8 cellular contexts compared by ENCODE assay signal in genomic region chr10:102113956-102114857, GRCh38. TPM values are rescaled to one million over a fixed set of nuclear protein-coding genes. Genes with fewer than 3 reads are reported as not detected.
DNase-seq lines count a peak whose midpoint lies in the region; ATAC-seq, FAIRE-seq and TF ChIP-seq lines count a peak whose summit lies in the region.

No MANE protein-coding gene starts in this region.

- peaks cover 18% of the 10 kb centered on the region for H3K36me3 Mint-ChIP-seq in activated CD8-positive, alpha-beta memory T cell treated with anti-CD3 and anti-CD28 coated beads, Interleukin-2, amount 10 ng/mL, durations not matched to agents 7 days and 5 days

- H3K9me3 ChIP-seq in trophoblast cell (ENCODE audit: insufficient read depth, low read depth, low read length), result no peaks in the 10 kb centered on the region

- H4K8ac ChIP-seq in trophoblast cell (ENCODE audit: low read depth, low read length), result peak overlapping the region; percentile 56

- POLR2A ChIA-PET in HEK293T (lab: Yijun Ruan, JAX), result interaction anchor here (1.0 to 2.2 kb wide), 7 partner anchors 9 to 59 kb away, joined by 5 to 15 read pairs (median 6); partner anchors contain the start of genes ARMH3 and PPRC1

- no peaks in the 10 kb centered on the region for H3K9me3 Mint-ChIP-seq in activated CD8-positive, alpha-beta memory T cell treated with anti-CD3 and anti-CD28 coated beads, Interleukin-2, amount 10 ng/mL, durations not matched to agents 7 days and 5 days (ENCODE audit: low read depth)

- ATAC-seq in Right ventricle myocardium inferior, result no peak
- ATAC-seq in HG03354 (IDR thresholded peaks at IDR 0.05; ENCODE audit: poor library complexity, severe bottlenecking, unreplicated experiment), result peak; percentile 22
- ATAC-seq in activated CD8-positive, alpha-beta memory T cell treated with anti-CD3 and anti-CD28 coated beads, Interleukin-2, amount 10 ng/mL, durations not matched to agents 7 days and 5 days, result peak; percentile 17

- peak overlapping the region; percentile 2 for H2BK12ac ChIP-seq in trophoblast cell (ENCODE audit: low read length)

- no peaks in the 10 kb centered on the region for H3K27me3 ChIP-seq in trophoblast cell (ENCODE audit: insufficient read depth, low read length)

- no peak overlapping the region for H3K23ac ChIP-seq in trophoblast cell (ENCODE audit: low read length)

- WGBS in trophoblast cell (ENCODE audit: extremely low coverage, insufficient coverage, insufficient read length), result no CpG with 5 or more reads among the region's 45 CpGs

- peak overlapping the region; percentile 43 for H4K12ac ChIP-seq in trophoblast cell (ENCODE audit: low read depth, low read length)

- DNase-seq in Right ventricle myocardium inferior (ENCODE audit: missing footprints), result peak; percentile 73
- no peak for DNase-seq in cardiac septum (ENCODE audit: low spot score)
- peak; percentile 47 for DNase-seq in activated CD8-positive, alpha-beta memory T cell treated with anti-CD3 and anti-CD28 coated beads, Interleukin-2, amount 10 ng/mL, durations not matched to agents 7 days and 5 days
- peak; percentile 36 for DNase-seq in glomerular visceral epithelial cell (ENCODE audit: extremely low spot score)
- DNase-seq in trophoblast cell, result no peak
- DNase-seq in H54 (ENCODE audit: insufficient read length, low spot score), result no peak
- DNase-seq in HEK293T (ENCODE audit: extremely low spot score), result no peak

- peaks cover 26 to 27% of the 10 kb centered on the region in 2 experiments for H3K36me3 ChIP-seq in trophoblast cell (ENCODE audit: control insufficient read depth in 1 of 2, insufficient read depth in 2 of 2, low read length in 2 of 2)

- H3K4me2 ChIP-seq in trophoblast cell (ENCODE audit: low read length), result peak overlapping the region; percentile 93

- peak overlapping the region; percentile 97 for H3K9ac ChIP-seq in trophoblast cell (ENCODE audit: low read length)

- peak overlapping the region; percentile 69 for H3K14ac ChIP-seq in trophoblast cell (ENCODE audit: low read length)

- peak overlapping the region; percentile 78 for H4K91ac ChIP-seq in trophoblast cell (ENCODE audit: low read depth, low read length)

- H3K27ac Mint-ChIP-seq in activated CD8-positive, alpha-beta memory T cell treated with anti-CD3 and anti-CD28 coated beads, Interleukin-2, amount 10 ng/mL, durations not matched to agents 7 days and 5 days, result peak overlapping the region; percentile 91

- H2AK5ac ChIP-seq in trophoblast cell (ENCODE audit: low read length), result peak overlapping the region; percentile 51

- no peak for TF ChIP-seq POLR2A in H54 (IDR thresholded peaks at IDR 0.05; ENCODE audit: low read depth, low read length)

- intact Hi-C loops in Right ventricle myocardium inferior (cut with DNase I) (no loop called here), cardiac septum (cut with DNase I) (loop anchor here (2.0 kb wide), 2 partner anchors 49 to 57 kb away; partner anchors contain the start of genes ARMH3 and HPS6)

- H3K4me1 Mint-ChIP-seq in activated CD8-positive, alpha-beta memory T cell treated with anti-CD3 and anti-CD28 coated beads, Interleukin-2, amount 10 ng/mL, durations not matched to agents 7 days and 5 days, result peaks cover 58% of the 10 kb centered on the region

- H3K79me1 ChIP-seq in trophoblast cell (ENCODE audit: low read length), result peaks cover 23% of the 10 kb centered on the region

- H2BK5ac ChIP-seq in trophoblast cell (ENCODE audit: low read depth, low read length, poor library complexity), result peak overlapping the region; percentile 42

- no peak for FAIRE-seq in H54 (lab: Jason Lieb, UNC)

- peak overlapping the region; percentile 83 for H3K18ac ChIP-seq in trophoblast cell (ENCODE audit: low read length)

- CTCF ChIA-PET in activated CD8-positive, alpha-beta memory T cell treated with anti-CD3 and anti-CD28 coated beads, Interleukin-2, amount 10 ng/mL, durations not matched to agents 7 days and 5 days (lab: Charles Lee), result interaction anchor here (0.7 to 3.7 kb wide), 13 partner anchors 8 to 299 kb away, joined by 3 to 11 read pairs (median 6); partner anchors contain the start of genes GBF1 and PPRC1
- CTCF ChIA-PET in HEK293T (lab: Yijun Ruan, JAX), result interaction anchor here (0.9 to 1.3 kb wide), 2 partner anchors 13 to 41 kb away, joined by 3 to 4 read pairs; no protein-coding TSS in a partner anchor

- peak overlapping the region; percentile 39 for H3K27ac ChIP-seq in trophoblast cell (ENCODE audit: low read depth, low read length)

- H3K4me1 ChIP-seq in trophoblast cell (ENCODE audit: control insufficient read depth in 1 of 2, insufficient read depth in 2 of 2, low read length in 2 of 2), result peaks cover 38 to 47% of the 10 kb centered on the region in 2 experiments

- H3K4ac ChIP-seq in trophoblast cell (ENCODE audit: low read depth, low read length), result peak overlapping the region; percentile 95

- peak overlapping the region; percentile 93 for H3K4me3 ChIP-seq in trophoblast cell (ENCODE audit: low read depth, low read length)

- H3K27me3 Mint-ChIP-seq in activated CD8-positive, alpha-beta memory T cell treated with anti-CD3 and anti-CD28 coated beads, Interleukin-2, amount 10 ng/mL, durations not matched to agents 7 days and 5 days, result no peaks in the 10 kb centered on the region

- H2BK120ac ChIP-seq in trophoblast cell (ENCODE audit: insufficient read depth, low read length, poor library complexity), result peak overlapping the region; percentile 37

- H3K4me3 Mint-ChIP-seq in activated CD8-positive, alpha-beta memory T cell treated with anti-CD3 and anti-CD28 coated beads, Interleukin-2, amount 10 ng/mL, durations not matched to agents 7 days and 5 days, result peak overlapping the region; percentile 91

- peaks cover 46% of the 10 kb centered on the region for H3K79me2 ChIP-seq in trophoblast cell (ENCODE audit: control insufficient read depth, insufficient read depth, low read length, poor library complexity)

- peak overlapping the region; percentile 37 for H2AFZ ChIP-seq in trophoblast cell (ENCODE audit: insufficient read depth, low read length, poor library complexity)

TF ChIP-seq in HEK293T, 16 proteins besides CTCF, POLR2A, EP300 and RAD21:
- TF ChIP-seq BHLHE40 (IDR thresholded peaks at IDR 0.05; ENCODE audit: borderline replicate concordance), result no peak
- no peak for TF ChIP-seq SP1 (IDR thresholded peaks at IDR 0.05)
- no peak for TF ChIP-seq SUZ12 (IDR thresholded peaks at IDR 0.05)
- no peak for TF ChIP-seq FOXK2 (IDR thresholded peaks at IDR 0.05)
- TF ChIP-seq NFRKB (IDR thresholded peaks at IDR 0.05), result no peak
- no peak for TF ChIP-seq CTBP1 (IDR thresholded peaks at IDR 0.05; ENCODE audit: borderline replicate concordance)
- TF ChIP-seq FOXA1 (IDR thresholded peaks at IDR 0.05), result no peak
- TF ChIP-seq TARDBP (IDR thresholded peaks at IDR 0.05), result no peak
- TF ChIP-seq ZNF384 (IDR thresholded peaks at IDR 0.05), result no peak
- no peak for TF ChIP-seq FOXM1 (IDR thresholded peaks at IDR 0.05; ENCODE audit: borderline replicate concordance)
- no peak for TF ChIP-seq ELF4 (IDR thresholded peaks at IDR 0.05)
- TF ChIP-seq L3MBTL2 (conservative IDR thresholded peaks at IDR 0.05), result no peak
- no peak for TF ChIP-seq HDGF (IDR thresholded peaks at IDR 0.05; ENCODE audit: borderline replicate concordance)

RNA-seq across cellular contexts. Expression of gene LDB1, which starts 6.0 kb away (rescaled TPM):
- total RNA-seq in Right ventricle myocardium inferior (56.5 TPM), cardiac septum (53.6 TPM)
- 10 to 100 TPM; 83.5 to 84.3 TPM for total RNA-seq in activated CD8-positive, alpha-beta memory T cell treated with anti-CD3 and anti-CD28 coated beads, Interleukin-2, amount 10 ng/mL, durations not matched to agents 7 days and 5 days
- polyA plus RNA-seq in trophoblast cell (2013), result 69.8 and 70.9 TPM in 2 replicates

RNA-seq across cellular contexts. Expression of gene PPRC1, which starts 18.6 kb away (rescaled TPM):
- total RNA-seq in Right ventricle myocardium inferior (14.3 TPM), cardiac septum (23.8 TPM)
- 10 to 100 TPM; 57.9 to 79.0 TPM for total RNA-seq in activated CD8-positive, alpha-beta memory T cell treated with anti-CD3 and anti-CD28 coated beads, Interleukin-2, amount 10 ng/mL, durations not matched to agents 7 days and 5 days
- 41.1 and 41.5 TPM in 2 replicates for polyA plus RNA-seq in trophoblast cell (2013)

RNA-seq across cellular contexts. Expression of gene NOLC1, which starts 38.0 kb away (rescaled TPM):
- total RNA-seq in Right ventricle myocardium inferior (25.8 TPM), cardiac septum (26.2 TPM)
- total RNA-seq in activated CD8-positive, alpha-beta memory T cell treated with anti-CD3 and anti-CD28 coated beads, Interleukin-2, amount 10 ng/mL, durations not matched to agents 7 days and 5 days, result 100 to 1,000 TPM; 107 to 149 TPM
- polyA plus RNA-seq in trophoblast cell (2013), result 106 and 114 TPM in 2 replicates

RNA-seq across cellular contexts. Expression of gene HPS6, which starts 49.1 kb away (rescaled TPM):
- total RNA-seq in Right ventricle myocardium inferior (11.0 TPM), cardiac septum (12.1 TPM)
- 10 to 100 TPM; 26.1 to 29.6 TPM for total RNA-seq in activated CD8-positive, alpha-beta memory T cell treated with anti-CD3 and anti-CD28 coated beads, Interleukin-2, amount 10 ng/mL, durations not matched to agents 7 days and 5 days
- 9.0 and 9.4 TPM in 2 replicates for polyA plus RNA-seq in trophoblast cell (2013)

RNA-seq across cellular contexts. Expression of gene ARMH3, which starts 58.2 kb away (rescaled TPM):
- total RNA-seq in Right ventricle myocardium inferior, result 51.9 TPM
- total RNA-seq in cardiac septum, result 50.4 TPM
- 10 to 100 TPM; 23.8 to 25.9 TPM for total RNA-seq in activated CD8-positive, alpha-beta memory T cell treated with anti-CD3 and anti-CD28 coated beads, Interleukin-2, amount 10 ng/mL, durations not matched to agents 7 days and 5 days
- 10.0 and 11.2 TPM in 2 replicates for polyA plus RNA-seq in trophoblast cell (2013)

Comparison
In these comparisons a context has a peak if more than half of its experiments do, and no peak if none do; other contexts are left out.
1. DNase-seq: peak in Right ventricle myocardium inferior (single experiment), activated CD8-positive, alpha-beta memory T cell treated with anti-CD3 and anti-CD28 coated beads, Interleukin-2, amount 10 ng/mL, durations not matched to agents 7 days and 5 days (single experiment) and glomerular visceral epithelial cell (single experiment); none in cardiac septum (single experiment), trophoblast cell (0 of 2), H54 (single experiment) and HEK293T (single experiment).